ENCODE assay signal across 10 cellular contexts in the genomic region with DNA sequence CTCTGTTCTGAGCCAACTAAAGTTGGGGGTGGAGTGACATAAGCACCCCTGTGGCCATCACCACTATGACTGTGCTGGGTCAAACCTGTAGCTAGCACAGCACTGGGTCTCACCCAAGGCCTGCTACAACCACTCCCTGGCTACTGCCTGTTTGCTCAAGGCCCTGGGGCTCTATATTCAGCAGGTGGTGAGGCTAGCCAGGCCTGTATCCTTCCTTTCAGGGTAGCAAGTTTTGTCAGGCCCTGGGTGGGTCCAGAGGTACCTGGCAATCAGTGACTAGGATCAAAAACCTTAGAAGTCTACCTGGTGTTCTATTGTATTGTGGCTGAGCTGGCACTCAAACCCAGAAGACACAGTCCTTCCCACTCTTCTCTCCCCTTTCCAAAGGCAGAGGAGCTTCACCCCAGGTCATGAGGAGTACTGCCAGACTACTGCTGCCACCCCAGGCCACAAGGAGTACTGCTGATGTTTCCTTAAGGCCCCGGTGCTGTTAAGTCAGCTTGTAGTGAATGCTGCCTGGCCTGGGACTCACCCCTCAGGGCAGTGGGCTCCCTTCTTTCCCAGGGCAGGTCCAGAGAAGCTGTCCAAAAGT.
DNase-seq lines count a peak whose midpoint lies in the region; ATAC-seq, FAIRE-seq and TF ChIP-seq lines count a peak whose summit lies in the region.
"Had no signal": no experiment of that assay in that cellular context is flagged by ENCODE, and none has a peak within 500 bp of the region (broad histone marks: within the 10 kb centered on the region; RNA-seq: fewer than 3 reads in every experiment).

No MANE protein-coding gene starts in this region.

- H3K4me1 ChIP-seq in DOHH2 (ENCODE audit: control insufficient read depth, low read length), result no peaks in the 10 kb centered on the region
- H3K4me1 ChIP-seq in K562 (replicated peaks in 1 of 2; ENCODE audit: control insufficient read depth in 2 of 2, insufficient read depth in 2 of 2, low read length in 2 of 2), result no peaks in the 10 kb centered on the region
- H3K4me1 ChIP-seq: ascending aorta, SJSA1 had no signal

- ATAC-seq in GM19455 (IDR thresholded peaks at IDR 0.05; ENCODE audit: unreplicated experiment) (peak; percentile 64), HG03460 (IDR thresholded peaks at IDR 0.05; ENCODE audit: unreplicated experiment) (peak; percentile 75), K562 (peak; percentile 83), GM21737 (IDR thresholded peaks at IDR 0.05; ENCODE audit: unreplicated experiment) (no peak)

- no peaks in the 10 kb centered on the region for H3F3A ChIP-seq in DOHH2 (ENCODE audit: control insufficient read depth, insufficient read depth)

- WGBS in K562 (ENCODE audit: insufficient coverage, low coverage, missing lambda C conversion rate), result 14% methylated on average over 1 of the region's 1 CpG

- TF ChIP-seq POLR2A in K562 (conservative IDR thresholded peaks at IDR 0.05), result no peak

- H3K27ac ChIP-seq in DOHH2 (ENCODE audit: low read depth, low read length), result no peak overlapping the region
- H3K27ac ChIP-seq in K562 (ENCODE audit: extremely low read depth, low read depth, low read length), result no peak overlapping the region
- H3K27ac ChIP-seq: ascending aorta, SJSA1 had no signal

- H3K27me3 ChIP-seq in DOHH2 (ENCODE audit: control insufficient read depth, low read length) (no peaks in the 10 kb centered on the region), K562 (ENCODE audit: control insufficient read depth in 2 of 2, insufficient read depth in 2 of 2, low read length in 2 of 2) (no peaks in the 10 kb centered on the region)
- H3K27me3 ChIP-seq: ascending aorta, SJSA1 had no signal

- FAIRE-seq in K562 (lab: Jason Lieb, UNC) (no peak), frontal cortex (lab: Jason Lieb, UNC) (no peak)

- H3K36me3 ChIP-seq in DOHH2 (ENCODE audit: control insufficient read depth, low read length) (no peaks in the 10 kb centered on the region), K562 (ENCODE audit: control insufficient read depth, insufficient read depth, low read length) (no peaks in the 10 kb centered on the region)
- H3K36me3 ChIP-seq: ascending aorta, SJSA1 had no signal

- intact Hi-C loops in K562 (cut with micrococcal nuclease), result no loop called here

- TF ChIP-seq CTCF in DOHH2 (IDR thresholded peaks at IDR 0.05; ENCODE audit: low read depth, low read length, poor library complexity, severe bottlenecking) (peak; percentile 46), K562 (IDR thresholded peaks at IDR 0.05 in 2 of 3, conservative IDR thresholded peaks at IDR 0.05 in 1 of 3; ENCODE audit: insufficient read depth in 2 of 3, low read depth in 1 of 3, low read length in 3 of 3) (peak in 2 of 3 experiments; percentile 20 to 26; a peak in 2 of 6 replicates)

- H3K4me3 ChIP-seq in DOHH2 (ENCODE audit: low read length) (no peak overlapping the region), K562 (no peak overlapping the region)
- H3K4me3 ChIP-seq: ascending aorta, SJSA1 had no signal

- no peak for TF ChIP-seq EP300 in K562 (IDR thresholded peaks at IDR 0.05; ENCODE audit: low read length)

- in situ Hi-C loops in K562 (cut with MboI), result no loop called here

- POLR2A ChIA-PET in K562 (lab: Yijun Ruan, JAX), result interaction anchor here (1.1 kb wide), 1 partner anchor 21 kb away, joined by 5 read pairs; no protein-coding TSS in a partner anchor

- no peaks in the 10 kb centered on the region for H3K79me2 ChIP-seq in DOHH2 (ENCODE audit: control insufficient read depth, low read length)
- H3K79me2 ChIP-seq in K562 (ENCODE audit: control insufficient read depth, insufficient read depth, low read length), result no peaks in the 10 kb centered on the region

- no peaks in the 10 kb centered on the region for H3K9me1 ChIP-seq in K562 (ENCODE audit: control insufficient read depth, insufficient read depth, low read length)

- DNase-seq in K562 (ENCODE audit: extremely low read depth in 1 of 4, low spot score in 3 of 4) (peak in 1 of 4 experiments; percentile 25), frontal cortex (ENCODE audit: low spot score in 2 of 2) (no peak), NK-92 (lab: John Stamatoyannopoulos, UW; ENCODE audit: unreplicated experiment) (no peak), kidney tubule cell (ENCODE audit: low spot score) (no peak)

- 0 out of 4 replicates have a peak, but pooled peaks of 1 of the 2 experiments have one; percentile 8 for TF ChIP-seq RAD21 in K562 (CRISPR knock-in tag; conservative IDR thresholded peaks at IDR 0.05 in 1 of 2, IDR thresholded peaks at IDR 0.05 in 1 of 2)

- H4K20me1 ChIP-seq in DOHH2 (ENCODE audit: control insufficient read depth, insufficient read depth, low read depth, low read length) (no peaks in the 10 kb centered on the region), K562 (replicated peaks; ENCODE audit: control insufficient read depth, insufficient read depth, low read length) (no peaks in the 10 kb centered on the region)

- BruUV-seq in K562 (replicated peaks; lab: Mats Ljungman, UMichigan), result no TSS peak

- CTCF ChIA-PET in K562 (lab: Yijun Ruan, JAX; ENCODE audit: low intra/inter-chr PET ratio), result no interaction called here

- H3K9me3 ChIP-seq in DOHH2 (ENCODE audit: control insufficient read depth, insufficient read depth, low read length) (no peaks in the 10 kb centered on the region), K562 (replicated peaks; ENCODE audit: control insufficient read depth, insufficient read depth, low read depth, low read length) (no peaks in the 10 kb centered on the region)
- H3K9me3 ChIP-seq: ascending aorta, SJSA1 had no signal

- no peak overlapping the region for H2AFZ ChIP-seq in K562 (ENCODE audit: low read depth, low read length)

- H3K4me2 ChIP-seq in DOHH2 (ENCODE audit: low read length), result no peak overlapping the region
- H3K4me2 ChIP-seq in K562 (ENCODE audit: insufficient read depth, low read length), result no peak overlapping the region

- no peak overlapping the region for H3K9ac ChIP-seq in K562 (ENCODE audit: insufficient read depth in 1 of 2, low read depth in 2 of 2, low read length in 2 of 2)

- H3K9me2 ChIP-seq in DOHH2 (replicated peaks; ENCODE audit: control insufficient read depth, low read length), result no peaks in the 10 kb centered on the region

TF ChIP-seq in K562, 482 proteins besides CTCF, POLR2A, EP300 and RAD21 (continues in another document):
- TF ChIP-seq ASH1L (IDR thresholded peaks at IDR 0.05; ENCODE audit: borderline replicate concordance, low read depth, partially characterized antibody), result no peak
- TF ChIP-seq KDM5B (IDR thresholded peaks at IDR 0.05; ENCODE audit: insufficient replicate concordance, low read depth, low read length), result no peak
- TF ChIP-seq ZFP30 (CRISPR knock-in tag; IDR thresholded peaks at IDR 0.05; ENCODE audit: borderline replicate concordance), result no peak
- no peak for TF ChIP-seq ZNF764 (CRISPR knock-in tag; IDR thresholded peaks at IDR 0.05; ENCODE audit: low read depth)
- TF ChIP-seq, protein P1, sequence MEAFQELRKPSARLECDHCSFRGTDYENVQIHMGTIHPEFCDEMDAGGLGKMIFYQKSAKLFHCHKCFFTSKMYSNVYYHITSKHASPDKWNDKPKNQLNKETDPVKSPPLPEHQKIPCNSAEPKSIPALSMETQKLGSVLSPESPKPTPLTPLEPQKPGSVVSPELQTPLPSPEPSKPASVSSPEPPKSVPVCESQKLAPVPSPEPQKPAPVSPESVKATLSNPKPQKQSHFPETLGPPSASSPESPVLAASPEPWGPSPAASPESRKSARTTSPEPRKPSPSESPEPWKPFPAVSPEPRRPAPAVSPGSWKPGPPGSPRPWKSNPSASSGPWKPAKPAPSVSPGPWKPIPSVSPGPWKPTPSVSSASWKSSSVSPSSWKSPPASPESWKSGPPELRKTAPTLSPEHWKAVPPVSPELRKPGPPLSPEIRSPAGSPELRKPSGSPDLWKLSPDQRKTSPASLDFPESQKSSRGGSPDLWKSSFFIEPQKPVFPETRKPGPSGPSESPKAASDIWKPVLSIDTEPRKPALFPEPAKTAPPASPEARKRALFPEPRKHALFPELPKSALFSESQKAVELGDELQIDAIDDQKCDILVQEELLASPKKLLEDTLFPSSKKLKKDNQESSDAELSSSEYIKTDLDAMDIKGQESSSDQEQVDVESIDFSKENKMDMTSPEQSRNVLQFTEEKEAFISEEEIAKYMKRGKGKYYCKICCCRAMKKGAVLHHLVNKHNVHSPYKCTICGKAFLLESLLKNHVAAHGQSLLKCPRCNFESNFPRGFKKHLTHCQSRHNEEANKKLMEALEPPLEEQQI (IDR thresholded peaks at IDR 0.05), result no peak
- TF ChIP-seq, protein P2, sequence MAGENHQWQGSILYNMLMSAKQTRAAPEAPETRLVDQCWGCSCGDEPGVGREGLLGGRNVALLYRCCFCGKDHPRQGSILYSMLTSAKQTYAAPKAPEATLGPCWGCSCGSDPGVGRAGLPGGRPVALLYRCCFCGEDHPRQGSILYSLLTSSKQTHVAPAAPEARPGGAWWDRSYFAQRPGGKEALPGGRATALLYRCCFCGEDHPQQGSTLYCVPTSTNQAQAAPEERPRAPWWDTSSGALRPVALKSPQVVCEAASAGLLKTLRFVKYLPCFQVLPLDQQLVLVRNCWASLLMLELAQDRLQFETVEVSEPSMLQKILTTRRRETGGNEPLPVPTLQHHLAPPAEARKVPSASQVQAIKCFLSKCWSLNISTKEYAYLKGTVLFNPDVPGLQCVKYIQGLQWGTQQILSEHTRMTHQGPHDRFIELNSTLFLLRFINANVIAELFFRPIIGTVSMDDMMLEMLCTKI (IDR thresholded peaks at IDR 0.05; ENCODE audit: partially characterized antibody), result no peak
- TF ChIP-seq, protein P3, sequence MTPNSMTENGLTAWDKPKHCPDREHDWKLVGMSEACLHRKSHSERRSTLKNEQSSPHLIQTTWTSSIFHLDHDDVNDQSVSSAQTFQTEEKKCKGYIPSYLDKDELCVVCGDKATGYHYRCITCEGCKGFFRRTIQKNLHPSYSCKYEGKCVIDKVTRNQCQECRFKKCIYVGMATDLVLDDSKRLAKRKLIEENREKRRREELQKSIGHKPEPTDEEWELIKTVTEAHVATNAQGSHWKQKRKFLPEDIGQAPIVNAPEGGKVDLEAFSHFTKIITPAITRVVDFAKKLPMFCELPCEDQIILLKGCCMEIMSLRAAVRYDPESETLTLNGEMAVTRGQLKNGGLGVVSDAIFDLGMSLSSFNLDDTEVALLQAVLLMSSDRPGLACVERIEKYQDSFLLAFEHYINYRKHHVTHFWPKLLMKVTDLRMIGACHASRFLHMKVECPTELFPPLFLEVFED (CRISPR knock-in tag; conservative IDR thresholded peaks at IDR 0.05), result no peak
- TF ChIP-seq ZNF76 (CRISPR knock-in tag; IDR thresholded peaks at IDR 0.05; ENCODE audit: borderline replicate concordance), result no peak
- TF ChIP-seq ARHGAP35 (IDR thresholded peaks at IDR 0.05; ENCODE audit: partially characterized antibody), result no peak
- TF ChIP-seq HDAC6 (IDR thresholded peaks at IDR 0.05; ENCODE audit: low read depth, low read length), result no peak
